ENCODE assay signal across 1 cellular context in the genomic region with DNA sequence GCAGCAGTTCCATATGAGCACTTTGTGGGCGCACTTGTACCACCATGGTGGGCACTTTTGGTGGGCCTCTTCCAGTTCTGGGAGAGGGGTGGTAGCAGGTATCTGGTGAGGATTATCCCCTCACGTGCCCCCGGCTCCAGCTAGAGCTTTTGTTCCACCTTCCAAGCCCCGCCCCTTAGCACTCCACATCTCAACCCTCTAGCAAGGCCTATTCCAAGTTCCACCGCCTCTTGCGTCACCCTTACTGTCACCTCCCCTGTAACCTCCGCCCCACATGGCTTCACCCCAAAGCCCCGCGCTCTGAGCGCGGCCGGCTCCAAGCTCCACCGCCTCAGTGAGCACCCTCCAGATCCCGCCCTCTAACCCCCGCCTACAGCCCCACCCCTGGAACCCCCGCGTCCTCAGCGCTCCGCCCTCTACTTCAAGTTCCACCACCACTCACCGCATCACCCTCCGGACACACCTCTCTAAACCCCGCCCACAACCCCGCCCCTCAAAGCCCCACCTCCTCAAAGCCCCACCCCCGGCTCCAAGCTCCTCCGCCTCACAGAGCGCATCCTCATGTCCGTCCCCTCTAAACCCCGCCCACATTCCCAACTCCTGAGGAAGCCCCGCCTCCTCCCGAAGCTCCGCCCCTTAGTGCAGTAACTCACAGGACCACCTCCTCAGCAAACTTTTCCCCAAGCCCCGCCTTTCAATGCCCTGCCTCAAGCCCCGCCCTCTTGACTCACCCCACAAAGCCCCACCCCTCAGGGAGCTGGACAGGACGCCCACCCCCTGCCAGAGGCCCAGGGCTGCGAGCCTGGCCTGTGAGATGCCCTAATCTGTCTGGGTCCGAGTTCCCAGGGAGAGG.
TF ChIP-seq lines count a peak whose summit lies in the region.

No MANE protein-coding gene starts in this region.

TF ChIP-seq in K562, 482 proteins besides CTCF, POLR2A, EP300 and RAD21 (continued from another document and continues in another):
- TF ChIP-seq, protein P1, sequence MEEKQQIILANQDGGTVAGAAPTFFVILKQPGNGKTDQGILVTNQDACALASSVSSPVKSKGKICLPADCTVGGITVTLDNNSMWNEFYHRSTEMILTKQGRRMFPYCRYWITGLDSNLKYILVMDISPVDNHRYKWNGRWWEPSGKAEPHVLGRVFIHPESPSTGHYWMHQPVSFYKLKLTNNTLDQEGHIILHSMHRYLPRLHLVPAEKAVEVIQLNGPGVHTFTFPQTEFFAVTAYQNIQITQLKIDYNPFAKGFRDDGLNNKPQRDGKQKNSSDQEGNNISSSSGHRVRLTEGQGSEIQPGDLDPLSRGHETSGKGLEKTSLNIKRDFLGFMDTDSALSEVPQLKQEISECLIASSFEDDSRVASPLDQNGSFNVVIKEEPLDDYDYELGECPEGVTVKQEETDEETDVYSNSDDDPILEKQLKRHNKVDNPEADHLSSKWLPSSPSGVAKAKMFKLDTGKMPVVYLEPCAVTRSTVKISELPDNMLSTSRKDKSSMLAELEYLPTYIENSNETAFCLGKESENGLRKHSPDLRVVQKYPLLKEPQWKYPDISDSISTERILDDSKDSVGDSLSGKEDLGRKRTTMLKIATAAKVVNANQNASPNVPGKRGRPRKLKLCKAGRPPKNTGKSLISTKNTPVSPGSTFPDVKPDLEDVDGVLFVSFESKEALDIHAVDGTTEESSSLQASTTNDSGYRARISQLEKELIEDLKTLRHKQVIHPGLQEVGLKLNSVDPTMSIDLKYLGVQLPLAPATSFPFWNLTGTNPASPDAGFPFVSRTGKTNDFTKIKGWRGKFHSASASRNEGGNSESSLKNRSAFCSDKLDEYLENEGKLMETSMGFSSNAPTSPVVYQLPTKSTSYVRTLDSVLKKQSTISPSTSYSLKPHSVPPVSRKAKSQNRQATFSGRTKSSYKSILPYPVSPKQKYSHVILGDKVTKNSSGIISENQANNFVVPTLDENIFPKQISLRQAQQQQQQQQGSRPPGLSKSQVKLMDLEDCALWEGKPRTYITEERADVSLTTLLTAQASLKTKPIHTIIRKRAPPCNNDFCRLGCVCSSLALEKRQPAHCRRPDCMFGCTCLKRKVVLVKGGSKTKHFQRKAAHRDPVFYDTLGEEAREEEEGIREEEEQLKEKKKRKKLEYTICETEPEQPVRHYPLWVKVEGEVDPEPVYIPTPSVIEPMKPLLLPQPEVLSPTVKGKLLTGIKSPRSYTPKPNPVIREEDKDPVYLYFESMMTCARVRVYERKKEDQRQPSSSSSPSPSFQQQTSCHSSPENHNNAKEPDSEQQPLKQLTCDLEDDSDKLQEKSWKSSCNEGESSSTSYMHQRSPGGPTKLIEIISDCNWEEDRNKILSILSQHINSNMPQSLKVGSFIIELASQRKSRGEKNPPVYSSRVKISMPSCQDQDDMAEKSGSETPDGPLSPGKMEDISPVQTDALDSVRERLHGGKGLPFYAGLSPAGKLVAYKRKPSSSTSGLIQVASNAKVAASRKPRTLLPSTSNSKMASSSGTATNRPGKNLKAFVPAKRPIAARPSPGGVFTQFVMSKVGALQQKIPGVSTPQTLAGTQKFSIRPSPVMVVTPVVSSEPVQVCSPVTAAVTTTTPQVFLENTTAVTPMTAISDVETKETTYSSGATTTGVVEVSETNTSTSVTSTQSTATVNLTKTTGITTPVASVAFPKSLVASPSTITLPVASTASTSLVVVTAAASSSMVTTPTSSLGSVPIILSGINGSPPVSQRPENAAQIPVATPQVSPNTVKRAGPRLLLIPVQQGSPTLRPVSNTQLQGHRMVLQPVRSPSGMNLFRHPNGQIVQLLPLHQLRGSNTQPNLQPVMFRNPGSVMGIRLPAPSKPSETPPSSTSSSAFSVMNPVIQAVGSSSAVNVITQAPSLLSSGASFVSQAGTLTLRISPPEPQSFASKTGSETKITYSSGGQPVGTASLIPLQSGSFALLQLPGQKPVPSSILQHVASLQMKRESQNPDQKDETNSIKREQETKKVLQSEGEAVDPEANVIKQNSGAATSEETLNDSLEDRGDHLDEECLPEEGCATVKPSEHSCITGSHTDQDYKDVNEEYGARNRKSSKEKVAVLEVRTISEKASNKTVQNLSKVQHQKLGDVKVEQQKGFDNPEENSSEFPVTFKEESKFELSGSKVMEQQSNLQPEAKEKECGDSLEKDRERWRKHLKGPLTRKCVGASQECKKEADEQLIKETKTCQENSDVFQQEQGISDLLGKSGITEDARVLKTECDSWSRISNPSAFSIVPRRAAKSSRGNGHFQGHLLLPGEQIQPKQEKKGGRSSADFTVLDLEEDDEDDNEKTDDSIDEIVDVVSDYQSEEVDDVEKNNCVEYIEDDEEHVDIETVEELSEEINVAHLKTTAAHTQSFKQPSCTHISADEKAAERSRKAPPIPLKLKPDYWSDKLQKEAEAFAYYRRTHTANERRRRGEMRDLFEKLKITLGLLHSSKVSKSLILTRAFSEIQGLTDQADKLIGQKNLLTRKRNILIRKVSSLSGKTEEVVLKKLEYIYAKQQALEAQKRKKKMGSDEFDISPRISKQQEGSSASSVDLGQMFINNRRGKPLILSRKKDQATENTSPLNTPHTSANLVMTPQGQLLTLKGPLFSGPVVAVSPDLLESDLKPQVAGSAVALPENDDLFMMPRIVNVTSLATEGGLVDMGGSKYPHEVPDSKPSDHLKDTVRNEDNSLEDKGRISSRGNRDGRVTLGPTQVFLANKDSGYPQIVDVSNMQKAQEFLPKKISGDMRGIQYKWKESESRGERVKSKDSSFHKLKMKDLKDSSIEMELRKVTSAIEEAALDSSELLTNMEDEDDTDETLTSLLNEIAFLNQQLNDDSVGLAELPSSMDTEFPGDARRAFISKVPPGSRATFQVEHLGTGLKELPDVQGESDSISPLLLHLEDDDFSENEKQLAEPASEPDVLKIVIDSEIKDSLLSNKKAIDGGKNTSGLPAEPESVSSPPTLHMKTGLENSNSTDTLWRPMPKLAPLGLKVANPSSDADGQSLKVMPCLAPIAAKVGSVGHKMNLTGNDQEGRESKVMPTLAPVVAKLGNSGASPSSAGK (IDR thresholded peaks at IDR 0.05), result 0 out of 2 replicates have a peak, but pooled peaks have one; percentile 35
- TF ChIP-seq TOE1 (IDR thresholded peaks at IDR 0.05; ENCODE audit: borderline replicate concordance) (no peak), TOE1 (CRISPR knock-in tag; IDR thresholded peaks at IDR 0.05; ENCODE audit: borderline replicate concordance, low read depth) (no peak), ZNF239 (CRISPR knock-in tag; IDR thresholded peaks at IDR 0.05) (no peak), ARID1B (IDR thresholded peaks at IDR 0.05) (peak; percentile 45; the same call in 1 of the 2 replicates), ILF3 (IDR thresholded peaks at IDR 0.05; ENCODE audit: borderline replicate concordance) (no peak), CXXC5 (CRISPR knock-in tag; IDR thresholded peaks at IDR 0.05) (peak; percentile 59), POLR3A (IDR thresholded peaks at IDR 0.05; ENCODE audit: borderline replicate concordance, extremely low read depth, insufficient read depth, insufficient read length) (no peak), CBX8 (IDR thresholded peaks at IDR 0.05; ENCODE audit: borderline replicate concordance, extremely low read depth, low read depth, low read length, poor library complexity, severe bottlenecking) (no peak), NRF1 (conservative IDR thresholded peaks at IDR 0.05 in 1 of 2, IDR thresholded peaks at IDR 0.05 in 1 of 2) (peak; percentile 77 to 81), MEF2D (tag; conservative IDR thresholded peaks at IDR 0.05; ENCODE audit: low read depth) (no peak), ELF1 (tag; IDR thresholded peaks at IDR 0.05) (no peak), ZNF764 (CRISPR knock-in tag; IDR thresholded peaks at IDR 0.05; ENCODE audit: low read depth) (no peak), CTBP1 (IDR thresholded peaks at IDR 0.05; ENCODE audit: borderline replicate concordance) (0 out of 2 replicates have a peak, but pooled peaks have one; percentile 9), TBP (optimal IDR thresholded peaks at IDR 0.05; ENCODE audit: low read depth, low read length) (peak; percentile 17), XRCC3 (IDR thresholded peaks at IDR 0.05) (no peak), NR2C2 (CRISPR knock-in tag; IDR thresholded peaks at IDR 0.05) (no peak), NR2C2 (tag; IDR thresholded peaks at IDR 0.05) (peak; percentile 54; the same call in 1 of the 2 replicates), ZC3H4 (CRISPR knock-in tag; IDR thresholded peaks at IDR 0.05; ENCODE audit: borderline replicate concordance) (no peak), OTX1 (CRISPR knock-in tag; IDR thresholded peaks at IDR 0.05) (no peak), BHLHE40 (IDR thresholded peaks at IDR 0.05; ENCODE audit: low read length) (peak; percentile 91)
- TF ChIP-seq, protein P2, sequence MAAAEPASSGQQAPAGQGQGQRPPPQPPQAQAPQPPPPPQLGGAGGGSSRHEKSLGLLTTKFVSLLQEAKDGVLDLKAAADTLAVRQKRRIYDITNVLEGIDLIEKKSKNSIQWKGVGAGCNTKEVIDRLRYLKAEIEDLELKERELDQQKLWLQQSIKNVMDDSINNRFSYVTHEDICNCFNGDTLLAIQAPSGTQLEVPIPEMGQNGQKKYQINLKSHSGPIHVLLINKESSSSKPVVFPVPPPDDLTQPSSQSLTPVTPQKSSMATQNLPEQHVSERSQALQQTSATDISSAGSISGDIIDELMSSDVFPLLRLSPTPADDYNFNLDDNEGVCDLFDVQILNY (CRISPR knock-in tag; IDR thresholded peaks at IDR 0.05), result no peak
- TF ChIP-seq, protein P3, sequence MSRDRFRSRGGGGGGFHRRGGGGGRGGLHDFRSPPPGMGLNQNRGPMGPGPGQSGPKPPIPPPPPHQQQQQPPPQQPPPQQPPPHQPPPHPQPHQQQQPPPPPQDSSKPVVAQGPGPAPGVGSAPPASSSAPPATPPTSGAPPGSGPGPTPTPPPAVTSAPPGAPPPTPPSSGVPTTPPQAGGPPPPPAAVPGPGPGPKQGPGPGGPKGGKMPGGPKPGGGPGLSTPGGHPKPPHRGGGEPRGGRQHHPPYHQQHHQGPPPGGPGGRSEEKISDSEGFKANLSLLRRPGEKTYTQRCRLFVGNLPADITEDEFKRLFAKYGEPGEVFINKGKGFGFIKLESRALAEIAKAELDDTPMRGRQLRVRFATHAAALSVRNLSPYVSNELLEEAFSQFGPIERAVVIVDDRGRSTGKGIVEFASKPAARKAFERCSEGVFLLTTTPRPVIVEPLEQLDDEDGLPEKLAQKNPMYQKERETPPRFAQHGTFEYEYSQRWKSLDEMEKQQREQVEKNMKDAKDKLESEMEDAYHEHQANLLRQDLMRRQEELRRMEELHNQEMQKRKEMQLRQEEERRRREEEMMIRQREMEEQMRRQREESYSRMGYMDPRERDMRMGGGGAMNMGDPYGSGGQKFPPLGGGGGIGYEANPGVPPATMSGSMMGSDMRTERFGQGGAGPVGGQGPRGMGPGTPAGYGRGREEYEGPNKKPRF (IDR thresholded peaks at IDR 0.05; ENCODE audit: low read depth, low read length), result no peak
- TF ChIP-seq, protein P4, sequence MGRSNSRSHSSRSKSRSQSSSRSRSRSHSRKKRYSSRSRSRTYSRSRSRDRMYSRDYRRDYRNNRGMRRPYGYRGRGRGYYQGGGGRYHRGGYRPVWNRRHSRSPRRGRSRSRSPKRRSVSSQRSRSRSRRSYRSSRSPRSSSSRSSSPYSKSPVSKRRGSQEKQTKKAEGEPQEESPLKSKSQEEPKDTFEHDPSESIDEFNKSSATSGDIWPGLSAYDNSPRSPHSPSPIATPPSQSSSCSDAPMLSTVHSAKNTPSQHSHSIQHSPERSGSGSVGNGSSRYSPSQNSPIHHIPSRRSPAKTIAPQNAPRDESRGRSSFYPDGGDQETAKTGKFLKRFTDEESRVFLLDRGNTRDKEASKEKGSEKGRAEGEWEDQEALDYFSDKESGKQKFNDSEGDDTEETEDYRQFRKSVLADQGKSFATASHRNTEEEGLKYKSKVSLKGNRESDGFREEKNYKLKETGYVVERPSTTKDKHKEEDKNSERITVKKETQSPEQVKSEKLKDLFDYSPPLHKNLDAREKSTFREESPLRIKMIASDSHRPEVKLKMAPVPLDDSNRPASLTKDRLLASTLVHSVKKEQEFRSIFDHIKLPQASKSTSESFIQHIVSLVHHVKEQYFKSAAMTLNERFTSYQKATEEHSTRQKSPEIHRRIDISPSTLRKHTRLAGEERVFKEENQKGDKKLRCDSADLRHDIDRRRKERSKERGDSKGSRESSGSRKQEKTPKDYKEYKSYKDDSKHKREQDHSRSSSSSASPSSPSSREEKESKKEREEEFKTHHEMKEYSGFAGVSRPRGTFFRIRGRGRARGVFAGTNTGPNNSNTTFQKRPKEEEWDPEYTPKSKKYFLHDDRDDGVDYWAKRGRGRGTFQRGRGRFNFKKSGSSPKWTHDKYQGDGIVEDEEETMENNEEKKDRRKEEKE (IDR thresholded peaks at IDR 0.05; ENCODE audit: borderline replicate concordance in 1 of 2, control insufficient read depth in 1 of 2, low read depth in 2 of 2, low read length in 1 of 2), result no peak
- TF ChIP-seq, protein P5, sequence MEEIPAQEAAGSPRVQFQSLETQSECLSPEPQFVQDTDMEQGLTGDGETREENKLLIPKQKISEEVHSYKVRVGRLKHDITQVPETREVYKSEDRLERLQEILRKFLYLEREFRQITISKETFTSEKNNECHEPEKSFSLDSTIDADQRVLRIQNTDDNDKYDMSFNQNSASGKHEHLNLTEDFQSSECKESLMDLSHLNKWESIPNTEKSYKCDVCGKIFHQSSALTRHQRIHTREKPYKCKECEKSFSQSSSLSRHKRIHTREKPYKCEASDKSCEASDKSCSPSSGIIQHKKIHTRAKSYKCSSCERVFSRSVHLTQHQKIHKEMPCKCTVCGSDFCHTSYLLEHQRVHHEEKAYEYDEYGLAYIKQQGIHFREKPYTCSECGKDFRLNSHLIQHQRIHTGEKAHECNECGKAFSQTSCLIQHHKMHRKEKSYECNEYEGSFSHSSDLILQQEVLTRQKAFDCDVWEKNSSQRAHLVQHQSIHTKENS (CRISPR knock-in tag; IDR thresholded peaks at IDR 0.05), result no peak
- TF ChIP-seq, protein P6, sequence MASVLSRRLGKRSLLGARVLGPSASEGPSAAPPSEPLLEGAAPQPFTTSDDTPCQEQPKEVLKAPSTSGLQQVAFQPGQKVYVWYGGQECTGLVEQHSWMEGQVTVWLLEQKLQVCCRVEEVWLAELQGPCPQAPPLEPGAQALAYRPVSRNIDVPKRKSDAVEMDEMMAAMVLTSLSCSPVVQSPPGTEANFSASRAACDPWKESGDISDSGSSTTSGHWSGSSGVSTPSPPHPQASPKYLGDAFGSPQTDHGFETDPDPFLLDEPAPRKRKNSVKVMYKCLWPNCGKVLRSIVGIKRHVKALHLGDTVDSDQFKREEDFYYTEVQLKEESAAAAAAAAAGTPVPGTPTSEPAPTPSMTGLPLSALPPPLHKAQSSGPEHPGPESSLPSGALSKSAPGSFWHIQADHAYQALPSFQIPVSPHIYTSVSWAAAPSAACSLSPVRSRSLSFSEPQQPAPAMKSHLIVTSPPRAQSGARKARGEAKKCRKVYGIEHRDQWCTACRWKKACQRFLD (CRISPR knock-in tag; IDR thresholded peaks at IDR 0.05), result no peak
- TF ChIP-seq, protein P7, sequence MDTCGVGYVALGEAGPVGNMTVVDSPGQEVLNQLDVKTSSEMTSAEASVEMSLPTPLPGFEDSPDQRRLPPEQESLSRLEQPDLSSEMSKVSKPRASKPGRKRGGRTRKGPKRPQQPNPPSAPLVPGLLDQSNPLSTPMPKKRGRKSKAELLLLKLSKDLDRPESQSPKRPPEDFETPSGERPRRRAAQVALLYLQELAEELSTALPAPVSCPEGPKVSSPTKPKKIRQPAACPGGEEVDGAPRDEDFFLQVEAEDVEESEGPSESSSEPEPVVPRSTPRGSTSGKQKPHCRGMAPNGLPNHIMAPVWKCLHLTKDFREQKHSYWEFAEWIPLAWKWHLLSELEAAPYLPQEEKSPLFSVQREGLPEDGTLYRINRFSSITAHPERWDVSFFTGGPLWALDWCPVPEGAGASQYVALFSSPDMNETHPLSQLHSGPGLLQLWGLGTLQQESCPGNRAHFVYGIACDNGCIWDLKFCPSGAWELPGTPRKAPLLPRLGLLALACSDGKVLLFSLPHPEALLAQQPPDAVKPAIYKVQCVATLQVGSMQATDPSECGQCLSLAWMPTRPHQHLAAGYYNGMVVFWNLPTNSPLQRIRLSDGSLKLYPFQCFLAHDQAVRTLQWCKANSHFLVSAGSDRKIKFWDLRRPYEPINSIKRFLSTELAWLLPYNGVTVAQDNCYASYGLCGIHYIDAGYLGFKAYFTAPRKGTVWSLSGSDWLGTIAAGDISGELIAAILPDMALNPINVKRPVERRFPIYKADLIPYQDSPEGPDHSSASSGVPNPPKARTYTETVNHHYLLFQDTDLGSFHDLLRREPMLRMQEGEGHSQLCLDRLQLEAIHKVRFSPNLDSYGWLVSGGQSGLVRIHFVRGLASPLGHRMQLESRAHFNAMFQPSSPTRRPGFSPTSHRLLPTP (IDR thresholded peaks at IDR 0.05; ENCODE audit: borderline replicate concordance, extremely low read depth, insufficient read length), result no peak
